ENCODE assay signal across 26 cellular contexts in genomic region chrX:136868283-136869055, GRCh38. TPM values are rescaled to one million over a fixed set of nuclear protein-coding genes. Genes with fewer than 3 reads are reported as not detected.
DNase-seq lines count a peak whose midpoint lies in the region; ATAC-seq and TF ChIP-seq lines count a peak whose summit lies in the region.
"Had no signal": no experiment of that assay in that cellular context is flagged by ENCODE, and none has a peak within 500 bp of the region (broad histone marks: within the 10 kb centered on the region; RNA-seq: fewer than 3 reads in every experiment).

No MANE protein-coding gene starts in this region.

- H3K9me3 Mint-ChIP-seq in activated T-cell treated with anti-CD3 and anti-CD28 coated beads, Interleukin-2, amount 50 U/mL, for 72 hours: no peaks in the 10 kb centered on the region
- no peaks in the 10 kb centered on the region for H3K9me3 Mint-ChIP-seq in activated naive CD8-positive, alpha-beta T cell treated with anti-CD3 and anti-CD28 coated beads, Interleukin-2, amount 50 U/mL, for 24 hours
- H3K9me3 Mint-ChIP-seq in stimulated activated effector memory CD8-positive, alpha-beta T cell treated with anti-CD3 and anti-CD28 coated beads, Interleukin-12 subunit alpha, Interleukin-12 subunit beta, amount 100 ng/mL, for 72 hours: no peaks in the 10 kb centered on the region
- H3K9me3 Mint-ChIP-seq: CD8-positive, alpha-beta T cell had no signal

- CTCF ChIA-PET in HEK293T (lab: Yijun Ruan, JAX): no interaction called here

- no peak for ATAC-seq in activated T-cell treated with anti-CD3 and anti-CD28 coated beads, Interleukin-2, amount 50 U/mL, for 72 hours (replicated peaks in 1 of 2)
- ATAC-seq in activated naive CD8-positive, alpha-beta T cell treated with anti-CD3 and anti-CD28 coated beads, Interleukin-2, amount 50 U/mL, for 24 hours: no peak
- ATAC-seq in stimulated activated effector memory CD8-positive, alpha-beta T cell treated with anti-CD3 and anti-CD28 coated beads, Interleukin-12 subunit alpha, Interleukin-12 subunit beta, amount 100 ng/mL, for 72 hours: no peak
- ATAC-seq: CD8-positive, alpha-beta T cell; esophagus mucosa had no signal

- POLR2A ChIA-PET in HEK293T (lab: Yijun Ruan, JAX): interaction anchor here (0.9 kb wide), 1 partner anchor 12 kb away, joined by 3 read pairs; the partner anchor contains the start of gene RBMX

- peaks cover 50% of the 10 kb centered on the region for H3K4me1 Mint-ChIP-seq in activated T-cell treated with anti-CD3 and anti-CD28 coated beads, Interleukin-2, amount 50 U/mL, for 72 hours (ENCODE audit: low read depth)
- peaks cover 65% of the 10 kb centered on the region for H3K4me1 Mint-ChIP-seq in activated naive CD8-positive, alpha-beta T cell treated with anti-CD3 and anti-CD28 coated beads, Interleukin-2, amount 50 U/mL, for 24 hours
- H3K4me1 Mint-ChIP-seq in stimulated activated effector memory CD8-positive, alpha-beta T cell treated with anti-CD3 and anti-CD28 coated beads, Interleukin-12 subunit alpha, Interleukin-12 subunit beta, amount 100 ng/mL, for 72 hours: peaks cover 24% of the 10 kb centered on the region
- H3K4me1 Mint-ChIP-seq: neural progenitor cell had no signal

- H3K27ac Mint-ChIP-seq in activated T-cell treated with anti-CD3 and anti-CD28 coated beads, Interleukin-2, amount 50 U/mL, for 72 hours: peak overlapping the region; percentile 38
- peak overlapping the region; percentile 86 for H3K27ac Mint-ChIP-seq in activated naive CD8-positive, alpha-beta T cell treated with anti-CD3 and anti-CD28 coated beads, Interleukin-2, amount 50 U/mL, for 24 hours
- peak overlapping the region; percentile 60 for H3K27ac Mint-ChIP-seq in stimulated activated effector memory CD8-positive, alpha-beta T cell treated with anti-CD3 and anti-CD28 coated beads, Interleukin-12 subunit alpha, Interleukin-12 subunit beta, amount 100 ng/mL, for 72 hours
- H3K27ac Mint-ChIP-seq: CD8-positive, alpha-beta T cell; neural progenitor cell had no signal

- no peak for DNase-seq in activated T-cell treated with anti-CD3 and anti-CD28 coated beads, Interleukin-2, amount 50 U/mL, for 72 hours
- DNase-seq in activated T-cell treated with anti-CD3 and anti-CD28 coated beads, Interleukin-2, amount 50 U/mL, for 48 hours: no peak
- DNase-seq in HEK293T (ENCODE audit: extremely low spot score): no peak
- no peak for DNase-seq in activated naive CD8-positive, alpha-beta T cell treated with anti-CD3 and anti-CD28 coated beads, Interleukin-2, amount 50 U/mL, for 24 hours
- no peak for DNase-seq in stimulated activated effector memory CD8-positive, alpha-beta T cell treated with anti-CD3 and anti-CD28 coated beads, Interleukin-12 subunit alpha, Interleukin-12 subunit beta, amount 100 ng/mL, for 72 hours (ENCODE audit: low spot score in 2 of 2)
- DNase-seq in dermis blood vessel endothelial cell: no peak
- DNase-seq in activated CD4-positive, alpha-beta T cell treated with anti-CD3 and anti-CD28 coated beads for 4 hours: no peak
- DNase-seq: activated CD4-positive, alpha-beta T cell treated with anti-CD3 and anti-CD28 coated beads, Interleukin-2, amount 50 U/mL, for 4 hours; activated CD8-positive, alpha-beta memory T cell treated with anti-CD3 and anti-CD28 coated beads, Interleukin-2, amount 50 U/mL, for 48 hours; activated effector memory CD4-positive, alpha-beta T cell treated with anti-CD3 and anti-CD28 coated beads, Interleukin-2, amount 50 U/mL, for 16 hours; CD8-positive, alpha-beta T cell; central memory CD4-positive, alpha-beta T cell; cortex of kidney; foreskin fibroblast; HCEC 1CT; left lung; NCI-H1436 treated with DMSO at 0.1 percent for 48 hours; NCI-H2081 treated with DMSO at 0.1 percent for 48 hours; retina; SIG-M5; small intestine; stimulated activated naive CD4-positive, alpha-beta T cell; testis; WERI-Rb-1 had no signal

- H3K4me3 Mint-ChIP-seq in activated T-cell treated with anti-CD3 and anti-CD28 coated beads, Interleukin-2, amount 50 U/mL, for 72 hours: no peak overlapping the region
- H3K4me3 Mint-ChIP-seq in activated naive CD8-positive, alpha-beta T cell treated with anti-CD3 and anti-CD28 coated beads, Interleukin-2, amount 50 U/mL, for 24 hours: no peak overlapping the region
- H3K4me3 Mint-ChIP-seq in stimulated activated effector memory CD8-positive, alpha-beta T cell treated with anti-CD3 and anti-CD28 coated beads, Interleukin-12 subunit alpha, Interleukin-12 subunit beta, amount 100 ng/mL, for 72 hours: no peak overlapping the region
- H3K4me3 Mint-ChIP-seq: CD8-positive, alpha-beta T cell; neural progenitor cell had no signal

- no peaks in the 10 kb centered on the region for H3K27me3 Mint-ChIP-seq in activated T-cell treated with anti-CD3 and anti-CD28 coated beads, Interleukin-2, amount 50 U/mL, for 72 hours (ENCODE audit: low read depth)
- no peaks in the 10 kb centered on the region for H3K27me3 Mint-ChIP-seq in activated naive CD8-positive, alpha-beta T cell treated with anti-CD3 and anti-CD28 coated beads, Interleukin-2, amount 50 U/mL, for 24 hours

- peaks cover 12 to 29% of the 10 kb centered on the region in 2 donors for H3K36me3 Mint-ChIP-seq in activated T-cell treated with anti-CD3 and anti-CD28 coated beads, Interleukin-2, amount 50 U/mL, for 72 hours (ENCODE audit: insufficient read depth in 2 of 2)
- peaks cover 70% of the 10 kb centered on the region for H3K36me3 Mint-ChIP-seq in activated naive CD8-positive, alpha-beta T cell treated with anti-CD3 and anti-CD28 coated beads, Interleukin-2, amount 50 U/mL, for 24 hours (ENCODE audit: low read depth)
- peaks cover 100% of the 10 kb centered on the region for H3K36me3 Mint-ChIP-seq in stimulated activated effector memory CD8-positive, alpha-beta T cell treated with anti-CD3 and anti-CD28 coated beads, Interleukin-12 subunit alpha, Interleukin-12 subunit beta, amount 100 ng/mL, for 72 hours

TF ChIP-seq in HEK293T, 16 proteins besides CTCF, POLR2A, EP300 and RAD21:
- peak; percentile 28; the same call in 1 of the 2 replicates for TF ChIP-seq NFRKB (IDR thresholded peaks at IDR 0.05)
- TF ChIP-seq FOXM1 (IDR thresholded peaks at IDR 0.05; ENCODE audit: borderline replicate concordance): no peak

RNA-seq across cellular contexts. Expression of gene RBMX, which starts 12.1 kb away (rescaled TPM):
- 100 to 1,000 TPM; 296 to 315 TPM for total RNA-seq in activated T-cell treated with anti-CD3 and anti-CD28 coated beads, Interleukin-2, amount 50 U/mL, for 72 hours
- total RNA-seq in dermis blood vessel endothelial cell: 200 and 299 TPM in 2 replicates
